Comparison of ENCODE assay signal across 1 cellular context in genomic region chr4:189974056-189974455, GRCh38.
TF ChIP-seq lines count a peak whose summit lies in the region.

No MANE protein-coding gene starts in this region.

TF ChIP-seq in K562, 482 proteins besides CTCF, POLR2A, EP300 and RAD21 (continued from another document):
- TF ChIP-seq, protein P1, sequence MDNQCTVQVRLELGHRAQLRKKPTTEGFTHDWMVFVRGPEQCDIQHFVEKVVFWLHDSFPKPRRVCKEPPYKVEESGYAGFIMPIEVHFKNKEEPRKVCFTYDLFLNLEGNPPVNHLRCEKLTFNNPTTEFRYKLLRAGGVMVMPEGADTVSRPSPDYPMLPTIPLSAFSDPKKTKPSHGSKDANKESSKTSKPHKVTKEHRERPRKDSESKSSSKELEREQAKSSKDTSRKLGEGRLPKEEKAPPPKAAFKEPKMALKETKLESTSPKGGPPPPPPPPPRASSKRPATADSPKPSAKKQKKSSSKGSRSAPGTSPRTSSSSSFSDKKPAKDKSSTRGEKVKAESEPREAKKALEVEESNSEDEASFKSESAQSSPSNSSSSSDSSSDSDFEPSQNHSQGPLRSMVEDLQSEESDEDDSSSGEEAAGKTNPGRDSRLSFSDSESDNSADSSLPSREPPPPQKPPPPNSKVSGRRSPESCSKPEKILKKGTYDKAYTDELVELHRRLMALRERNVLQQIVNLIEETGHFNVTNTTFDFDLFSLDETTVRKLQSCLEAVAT (IDR thresholded peaks at IDR 0.05), result no peak
- TF ChIP-seq LCOR (CRISPR knock-in tag; IDR thresholded peaks at IDR 0.05) (no peak), POLR2H (tag; IDR thresholded peaks at IDR 0.05; ENCODE audit: low read depth) (no peak), ZNF174 (CRISPR knock-in tag; IDR thresholded peaks at IDR 0.05) (no peak), HLTF (IDR thresholded peaks at IDR 0.05) (no peak), STAT6 (CRISPR knock-in tag; IDR thresholded peaks at IDR 0.05) (no peak), ZBTB49 (CRISPR knock-in tag; IDR thresholded peaks at IDR 0.05; ENCODE audit: borderline replicate concordance) (no peak), ZBTB7A (IDR thresholded peaks at IDR 0.05; ENCODE audit: borderline replicate concordance, control insufficient read depth, low read depth, low read length) (no peak), NFE2L1 (tag; IDR thresholded peaks at IDR 0.05; ENCODE audit: borderline replicate concordance, low read depth) (no peak), ELF4 (CRISPR knock-in tag; IDR thresholded peaks at IDR 0.05) (no peak), PYGO2 (tag; IDR thresholded peaks at IDR 0.05) (no peak)
